ENCODE assay signal across 9 cellular contexts in the genomic region with DNA sequence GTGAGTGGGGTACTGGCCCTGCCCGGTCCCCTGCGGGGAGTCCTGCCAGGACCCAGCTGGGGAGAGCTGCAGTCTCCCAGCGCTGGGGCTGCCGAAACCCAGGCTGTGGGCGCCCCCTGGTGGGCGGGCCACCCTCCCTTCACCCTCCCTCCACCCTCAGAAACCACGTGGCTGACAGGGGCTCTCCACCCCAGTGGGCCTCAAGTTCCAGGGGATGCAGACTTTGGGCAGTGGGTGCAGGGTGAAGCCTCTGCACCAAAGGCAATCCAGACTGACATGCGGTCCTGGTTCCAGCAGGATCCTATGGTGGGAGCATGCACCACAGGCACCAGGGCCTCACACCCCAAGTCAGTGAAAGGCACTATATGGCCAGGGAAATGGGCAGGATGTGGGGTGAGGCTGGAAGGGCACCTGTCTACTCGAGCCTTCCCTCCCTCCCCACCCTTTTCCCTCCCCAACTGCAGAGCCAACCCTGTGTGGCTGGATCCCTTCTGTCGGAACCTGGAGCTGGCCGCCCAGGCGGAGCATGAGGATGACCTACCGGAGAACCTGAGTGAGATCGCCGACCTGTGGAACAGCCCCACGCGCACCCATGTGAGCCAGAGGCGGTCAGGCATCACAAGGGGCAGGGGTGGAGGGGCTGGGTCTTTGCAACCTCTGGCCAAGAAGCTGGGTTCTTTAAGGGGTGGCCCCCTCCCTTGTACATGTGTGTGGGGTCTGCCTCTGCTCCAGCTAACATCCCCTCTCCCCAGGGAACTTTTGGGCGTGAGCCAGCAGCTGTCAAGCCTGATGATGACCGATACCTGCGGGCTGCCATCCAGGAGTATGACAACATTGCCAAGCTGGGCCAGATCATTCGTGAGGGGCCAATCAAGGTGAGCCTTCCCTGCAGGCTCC. TPM values are rescaled to one million over a fixed set of nuclear protein-coding genes. Genes with fewer than 3 reads are reported as not detected.
DNase-seq lines count a peak whose midpoint lies in the region; ATAC-seq and TF ChIP-seq lines count a peak whose summit lies in the region.
"Had no signal": no experiment of that assay in that cellular context is flagged by ENCODE, and none has a peak within 500 bp of the region (broad histone marks: within the 10 kb centered on the region; RNA-seq: fewer than 3 reads in every experiment).

No MANE protein-coding gene starts in this region.

- no TSS peak for BruUV-seq in Calu3 (replicated peaks; lab: Mats Ljungman, UMichigan)

- CTCF ChIA-PET in Calu3 (lab: Charles Lee), result interaction anchor here (0.6 to 2.4 kb wide), 19 partner anchors 9 to 499 kb away, joined by 3 to 13 read pairs (median 6); a partner anchor contains a TSS
- CTCF ChIA-PET in activated CD8-positive, alpha-beta T cell treated with anti-CD3 and anti-CD28 coated beads, Interleukin-2, amount 10 ng/mL, durations not matched to agents 7 days and 5 days (lab: Charles Lee), result interaction anchor here (0.6 to 3.8 kb wide), 33 partner anchors 9 to 493 kb away, joined by 3 to 40 read pairs (median 4); a partner anchor contains a TSS

- peaks cover 16% of the 10 kb centered on the region for H3K36me3 ChIP-seq in H7 (replicated peaks; ENCODE audit: control insufficient read depth, insufficient read depth, low read length)
- H3K36me3 ChIP-seq in endodermal cell (ENCODE audit: control insufficient read depth, insufficient read depth, low read length), result peaks cover 29% of the 10 kb centered on the region

- H3K4me3 Mint-ChIP-seq in Calu3 (ENCODE audit: low read depth, unreplicated experiment) (no peak overlapping the region), endodermal cell (no peak overlapping the region)
- no peak overlapping the region for H3K4me3 Mint-ChIP-seq in activated CD8-positive, alpha-beta T cell treated with anti-CD3 and anti-CD28 coated beads, Interleukin-2, amount 10 ng/mL, durations not matched to agents 7 days and 5 days

- POLR2A ChIA-PET in activated CD8-positive, alpha-beta T cell treated with anti-CD3 and anti-CD28 coated beads, Interleukin-2, amount 10 ng/mL, durations not matched to agents 7 days and 5 days (lab: Charles Lee), result interaction anchor here (1.0 to 1.4 kb wide), 2 partner anchors 34 to 38 kb away, joined by 3 to 5 read pairs; no protein-coding TSS in a partner anchor

- H3K9ac ChIP-seq in endodermal cell (ENCODE audit: extremely low read depth, low read length, poor library complexity, severe bottlenecking), result no peak overlapping the region

- no peaks in the 10 kb centered on the region for H3K4me1 ChIP-seq in endodermal cell (ENCODE audit: control insufficient read depth, insufficient read depth, low read length)

- H3K27me3 Mint-ChIP-seq in Calu3 (ENCODE audit: unreplicated experiment), result peaks cover 14% of the 10 kb centered on the region
- H3K27me3 Mint-ChIP-seq in activated CD8-positive, alpha-beta T cell treated with anti-CD3 and anti-CD28 coated beads, Interleukin-2, amount 10 ng/mL, durations not matched to agents 7 days and 5 days (ENCODE audit: low read depth), result no peaks in the 10 kb centered on the region
- no peaks in the 10 kb centered on the region for H3K27me3 Mint-ChIP-seq in endodermal cell (ENCODE audit: insufficient read depth)

- H3K4me3 ChIP-seq in H7 (ENCODE audit: insufficient read depth, low read depth, low read length) (no peak overlapping the region), endodermal cell (ENCODE audit: low read length) (no peak overlapping the region)
- H3K4me3 ChIP-seq: SK-N-MC had no signal

- ATAC-seq in activated CD8-positive, alpha-beta T cell treated with anti-CD3 and anti-CD28 coated beads, Interleukin-2, amount 10 ng/mL, durations not matched to agents 7 days and 5 days, result peak; percentile 97

- H3K4me1 Mint-ChIP-seq in Calu3 (ENCODE audit: low read depth, unreplicated experiment), result no peaks in the 10 kb centered on the region
- peaks cover 21% of the 10 kb centered on the region for H3K4me1 Mint-ChIP-seq in activated CD8-positive, alpha-beta T cell treated with anti-CD3 and anti-CD28 coated beads, Interleukin-2, amount 10 ng/mL, durations not matched to agents 7 days and 5 days (ENCODE audit: low read depth)
- H3K4me1 Mint-ChIP-seq in endodermal cell, result no peaks in the 10 kb centered on the region

- TF ChIP-seq CTCF in Calu3 (IDR thresholded peaks at IDR 0.05; ENCODE audit: unreplicated experiment), result peak; percentile 97
- TF ChIP-seq CTCF in endodermal cell (conservative IDR thresholded peaks at IDR 0.05), result peak; percentile 86

- H3K36me3 Mint-ChIP-seq in Calu3 (ENCODE audit: insufficient read depth, unreplicated experiment) (peaks cover 47% of the 10 kb centered on the region), endodermal cell (ENCODE audit: low read depth) (peaks cover 31% of the 10 kb centered on the region)
- H3K36me3 Mint-ChIP-seq in activated CD8-positive, alpha-beta T cell treated with anti-CD3 and anti-CD28 coated beads, Interleukin-2, amount 10 ng/mL, durations not matched to agents 7 days and 5 days (ENCODE audit: low read depth), result peaks cover 12% of the 10 kb centered on the region

- 78 to 82% methylated on average over 16 to 21 of the region's 22 CpGs for WGBS in endodermal cell (ENCODE audit: insufficient coverage in 1 of 2, insufficient read length in 1 of 2), 2 experiments

- H3K9me3 Mint-ChIP-seq in Calu3 (ENCODE audit: low read depth, unreplicated experiment) (peaks cover 2% of the 10 kb centered on the region), endodermal cell (no peaks in the 10 kb centered on the region)
- no peaks in the 10 kb centered on the region for H3K9me3 Mint-ChIP-seq in activated CD8-positive, alpha-beta T cell treated with anti-CD3 and anti-CD28 coated beads, Interleukin-2, amount 10 ng/mL, durations not matched to agents 7 days and 5 days (ENCODE audit: insufficient read depth)

- H3K9me3 ChIP-seq in endodermal cell (ENCODE audit: control insufficient read depth, low read length), result no peaks in the 10 kb centered on the region

- H3K27me3 ChIP-seq in H7 (ENCODE audit: control insufficient read depth, insufficient read depth, low read length), result no peaks in the 10 kb centered on the region
- no peaks in the 10 kb centered on the region for H3K27me3 ChIP-seq in endodermal cell (ENCODE audit: control insufficient read depth, insufficient read depth, low read length, poor library complexity, severe bottlenecking)

- H3K27ac ChIP-seq in endodermal cell (ENCODE audit: low read depth, low read length), result no peak overlapping the region
- H3K27ac ChIP-seq: SK-N-MC had no signal

- intact Hi-C loops in Calu3 (cut with micrococcal nuclease; ENCODE audit: unreplicated experiment), result loop anchor here (2.0 to 10.0 kb wide), 3 partner anchors 85 to 497 kb away; no protein-coding TSS in a partner anchor

- DNase-seq in Calu3, result peak; percentile 92
- peak; percentile 95 for DNase-seq in H7
- DNase-seq in NCI-H774 (lab: John Stamatoyannopoulos, UW), result peak; percentile 20
- DNase-seq in activated CD8-positive, alpha-beta T cell treated with anti-CD3 and anti-CD28 coated beads, Interleukin-2, amount 10 ng/mL, durations not matched to agents 7 days and 5 days, result peak; percentile 87
- DNase-seq in endodermal cell, result peak; percentile 88
- DNase-seq in mucosa of gallbladder (ENCODE audit: low spot score), result peak; percentile 68
- peak; percentile 56 for DNase-seq in stimulated activated CD8-positive, alpha-beta memory T cell treated with anti-CD3 and anti-CD28 coated beads, Interleukin-7, amount 100 ng/mL, for 24 hours (ENCODE audit: low read depth)
- no peak for DNase-seq in middle frontal gyrus (ENCODE audit: extremely low spot score, low spot score)

- H3K27ac Mint-ChIP-seq in Calu3 (ENCODE audit: unreplicated experiment) (no peak overlapping the region), endodermal cell (no peak overlapping the region)
- peak overlapping the region; percentile 51 for H3K27ac Mint-ChIP-seq in activated CD8-positive, alpha-beta T cell treated with anti-CD3 and anti-CD28 coated beads, Interleukin-2, amount 10 ng/mL, durations not matched to agents 7 days and 5 days

RNA-seq across cellular contexts. Expression of a gene that starts 38.8 kb away (rescaled TPM):
- total RNA-seq in Calu3 (2022) (840 and 1,050 TPM in 2 replicates), endodermal cell (100 to 1,000 TPM; 456 to 549 TPM), mucosa of gallbladder (1,332 TPM)
- 389 and 452 TPM in 2 replicates for total RNA-seq in H7 (2014; rRNA removed; shearing (Covaris generic))
- total RNA-seq in activated CD8-positive, alpha-beta T cell treated with anti-CD3 and anti-CD28 coated beads, Interleukin-2, amount 10 ng/mL, durations not matched to agents 7 days and 5 days, result 100 to 1,000 TPM; 112 to 113 TPM
- 500 TPM for polyA plus RNA-seq in endodermal cell (2013, experiment 1 of 2)
- 448 TPM for polyA plus RNA-seq in endodermal cell (2013, experiment 2 of 2)

RNA-seq across cellular contexts. Expression of a gene that starts 38.9 kb away (rescaled TPM):
- total RNA-seq in Calu3 (2022), result 30.1 and 46.1 TPM in 2 replicates
- total RNA-seq in H7 (2014; rRNA removed; shearing (Covaris generic)), result 0.04 and 0.31 TPM in 2 replicates
- total RNA-seq in activated CD8-positive, alpha-beta T cell treated with anti-CD3 and anti-CD28 coated beads, Interleukin-2, amount 10 ng/mL, durations not matched to agents 7 days and 5 days, result 100 to 1,000 TPM; 127 to 133 TPM
- under 1 TPM; 0.07 to 0.68 TPM for total RNA-seq in endodermal cell
- polyA plus RNA-seq in endodermal cell (2013, experiment 1 of 2), result 0.61 TPM
- polyA plus RNA-seq in endodermal cell (2013, experiment 2 of 2), result 0.12 TPM
- total RNA-seq in mucosa of gallbladder, result 83.9 TPM

Comparison
In these comparisons a context has a peak if more than half of its experiments do, and no peak if none do; other contexts are left out.
1. RNA of a gene that starts 38.9 kb away (total RNA-seq): 127 to 133 TPM in activated CD8-positive, alpha-beta T cell treated with anti-CD3 and anti-CD28 coated beads, Interleukin-2, amount 10 ng/mL, durations not matched to agents 7 days and 5 days, 83.9 TPM in mucosa of gallbladder (single experiment) and 30.1 to 46.1 TPM in Calu3; 0.07 to 0.68 TPM in endodermal cell and 0.04 to 0.31 TPM in H7; every median in the first group is over 10 times any median in the second.